In the genomic region with DNA sequence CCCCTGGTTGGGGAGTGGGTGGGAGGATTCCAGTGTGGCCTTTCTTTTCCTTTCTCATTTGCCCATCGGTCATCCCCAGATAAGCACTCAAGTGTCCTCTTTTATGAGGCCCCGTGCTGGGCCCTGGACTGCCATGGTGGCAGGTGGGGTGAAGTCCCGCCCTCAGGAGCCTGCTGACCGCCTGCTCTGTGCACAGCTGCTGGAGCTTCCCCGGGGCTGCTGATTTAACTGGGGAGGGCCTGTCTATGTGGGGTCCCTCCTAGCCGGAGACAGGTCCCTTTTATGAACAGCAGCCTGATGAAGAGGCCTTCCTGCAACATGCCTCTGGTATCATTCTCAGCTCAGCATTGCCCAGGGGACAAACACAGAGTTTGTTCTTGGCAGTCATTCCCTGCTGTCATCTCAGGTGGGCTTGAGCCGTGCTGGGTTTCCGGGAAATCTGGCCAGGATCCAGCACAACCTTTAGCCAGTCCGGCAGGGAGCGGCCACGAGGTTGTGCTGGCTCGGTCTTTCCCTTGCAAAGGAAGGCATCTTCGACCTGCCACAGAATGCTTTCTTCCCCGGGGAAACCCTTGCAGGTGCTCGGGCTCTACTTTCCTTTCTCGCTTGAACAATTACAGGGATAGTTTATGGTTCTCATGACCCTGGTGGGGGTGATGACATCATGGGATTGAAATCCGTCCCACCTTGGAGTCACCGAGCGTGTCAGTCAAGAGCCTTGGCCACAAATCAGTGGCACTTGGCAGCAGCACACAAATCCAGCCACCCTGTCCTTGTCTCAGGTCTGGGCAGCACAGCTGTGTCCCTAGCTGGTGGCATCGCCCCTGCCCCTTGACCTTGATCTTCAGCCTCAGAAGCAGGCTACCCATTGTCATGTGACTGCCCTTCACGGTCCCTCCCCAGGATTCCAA, we compare ENCODE assay signal across 12 cellular contexts. TPM values are rescaled to one million over a fixed set of nuclear protein-coding genes. Genes with fewer than 3 reads are reported as not detected.
DNase-seq lines count a peak whose midpoint lies in the region; ATAC-seq, FAIRE-seq and TF ChIP-seq lines count a peak whose summit lies in the region.
"Had no signal": no experiment of that assay in that cellular context is flagged by ENCODE, and none has a peak within 500 bp of the region (broad histone marks: within the 10 kb centered on the region; RNA-seq: fewer than 3 reads in every experiment).

No MANE protein-coding gene starts in this region.

- in situ Hi-C loops in Caki2 (cut with HindIII; ENCODE audit: low pct_unique_long_range_greater_than_20kb, low sequenced_read_pairs) (no loop called here), GM13977 (cut with MboI; ENCODE audit: low pct_unique_long_range_greater_than_20kb, low sequenced_read_pairs, unreplicated experiment) (no loop called here)

- DNase-seq in Caki2 (ENCODE audit: low read depth) (peak; percentile 62), NCI-H2029 treated with DMSO at 0.1 percent for 48 hours (lab: John Stamatoyannopoulos, UW) (peak; percentile 83), colonic mucosa (peak; percentile 70), nephron progenitor cell (peak; percentile 27), natural killer cell (no peak), urothelium cell line (ENCODE audit: low spot score) (no peak), GM13977 (ENCODE audit: low spot score) (no peak)
- DNase-seq in stimulated activated CD4-positive, alpha-beta T cell treated with anti-CD3 and anti-CD28 coated beads, Interleukin-2, amount 100 ng/mL, for 48 hours = no peak
- DNase-seq: CD8-positive, alpha-beta T cell; effector CD4-positive, alpha-beta T cell had no signal

- H3K27me3 Mint-ChIP-seq in nephron progenitor cell (ENCODE audit: low read depth, poor library complexity) (no peaks in the 10 kb centered on the region), natural killer cell (ENCODE audit: low read depth in 2 of 2) (peaks cover 0 to 10% of the 10 kb centered on the region in 2 donors)

- H3K9me3 ChIP-seq in colonic mucosa = no peaks in the 10 kb centered on the region

- ATAC-seq in natural killer cell = no peak
- ATAC-seq: CD8-positive, alpha-beta T cell had no signal

- H3K9me3 Mint-ChIP-seq in nephron progenitor cell = peaks cover 11% of the 10 kb centered on the region
- no peaks in the 10 kb centered on the region for H3K9me3 Mint-ChIP-seq in natural killer cell

- H3K27ac ChIP-seq in colonic mucosa = peak overlapping the region; percentile 94
- H3K27ac ChIP-seq: ovary had no signal

- H3K27ac Mint-ChIP-seq in nephron progenitor cell (peak overlapping the region; percentile 76), natural killer cell (no peak overlapping the region)
- H3K27ac Mint-ChIP-seq: activated naive CD4-positive, alpha-beta T cell treated with anti-CD3 and anti-CD28 coated beads, Interleukin-2, amount 50 U/mL, for 24 hours; CD8-positive, alpha-beta T cell had no signal

- TF ChIP-seq CTCF in colonic mucosa (IDR thresholded peaks at IDR 0.05) (no peak), nephron progenitor cell (IDR thresholded peaks at IDR 0.05) (no peak), natural killer cell (IDR thresholded peaks at IDR 0.05) (no peak), GM13977 (IDR thresholded peaks at IDR 0.05; ENCODE audit: extremely low read depth, insufficient read depth, missing control alignments) (no peak)

- peaks cover 24% of the 10 kb centered on the region for H3K4me1 ChIP-seq in colonic mucosa

- H3K4me3 ChIP-seq in colonic mucosa = no peak overlapping the region
- H3K4me3 ChIP-seq: ovary had no signal

- peak overlapping the region in 1 of 2 donors; percentile 89 for H3K9ac ChIP-seq in colonic mucosa (ENCODE audit: low read depth in 2 of 2, low read length in 2 of 2)

- H3K36me3 ChIP-seq in colonic mucosa = no peaks in the 10 kb centered on the region
- H3K36me3 ChIP-seq: ovary had no signal

- H3K36me3 Mint-ChIP-seq in nephron progenitor cell (ENCODE audit: low read depth) (no peaks in the 10 kb centered on the region), natural killer cell (no peaks in the 10 kb centered on the region)
- H3K36me3 Mint-ChIP-seq: activated naive CD4-positive, alpha-beta T cell treated with anti-CD3 and anti-CD28 coated beads, Interleukin-2, amount 50 U/mL, for 24 hours; CD8-positive, alpha-beta T cell had no signal

- no peaks in the 10 kb centered on the region for H3K27me3 ChIP-seq in colonic mucosa
- H3K27me3 ChIP-seq: ovary had no signal

- intact Hi-C loops in colonic mucosa (cut with DNase I) (no loop called here), natural killer cell (cut with micrococcal nuclease) (no loop called here)

- H3K4me3 Mint-ChIP-seq in nephron progenitor cell = no peak overlapping the region
- no peak overlapping the region for H3K4me3 Mint-ChIP-seq in natural killer cell
- H3K4me3 Mint-ChIP-seq: activated naive CD4-positive, alpha-beta T cell treated with anti-CD3 and anti-CD28 coated beads, Interleukin-2, amount 50 U/mL, for 24 hours; CD8-positive, alpha-beta T cell had no signal

- H3K4me1 Mint-ChIP-seq in nephron progenitor cell (peaks cover 61% of the 10 kb centered on the region), natural killer cell (no peaks in the 10 kb centered on the region)
- H3K4me1 Mint-ChIP-seq: activated naive CD4-positive, alpha-beta T cell treated with anti-CD3 and anti-CD28 coated beads, Interleukin-2, amount 50 U/mL, for 24 hours had no signal

- FAIRE-seq in urothelium cell line (lab: Jason Lieb, UNC) = no peak

RNA-seq across cellular contexts. Expression of a gene that starts 20.1 kb away (rescaled TPM):
- total RNA-seq in Caki2 (2014; rRNA removed; shearing (Covaris generic); ENCODE audit: low replicate concordance) = 0.37 TPM in 1 of 2 replicates, not detected in the other
- total RNA-seq in colonic mucosa (100 to 1,000 TPM; 537 to 604 TPM), natural killer cell (1 to 10 TPM in 2 of 3 donors, under 1 TPM in 1; 0.61 to 1.9 (median 1.0) TPM)

Comparison
In these comparisons a context has a peak if more than half of its experiments do, and no peak if none do; other contexts are left out.
1. DNase-seq: peak in Caki2 (single experiment), NCI-H2029 treated with DMSO at 0.1 percent for 48 hours (single experiment), colonic mucosa (single experiment) and nephron progenitor cell (single experiment); none in stimulated activated CD4-positive, alpha-beta T cell treated with anti-CD3 and anti-CD28 coated beads, Interleukin-2, amount 100 ng/mL, for 48 hours (0 of 2), natural killer cell (single experiment), urothelium cell line (single experiment) and GM13977 (single experiment).
2. RNA of a gene that starts 20.1 kb away (total RNA-seq): 537 to 604 TPM in colonic mucosa; 0.61 to 1.9 TPM in natural killer cell and 0.37 TPM in Caki2; every median in the first group is over 100 times any median in the second.